ENCODE assay signal across 19 cellular contexts in genomic region chr13:28056970-28057712, GRCh38. TPM values are rescaled to one million over a fixed set of nuclear protein-coding genes. Genes with fewer than 3 reads are reported as not detected.
DNase-seq lines count a peak whose midpoint lies in the region; ATAC-seq and TF ChIP-seq lines count a peak whose summit lies in the region.
"Had no signal": no experiment of that assay in that cellular context is flagged by ENCODE, and none has a peak within 500 bp of the region (broad histone marks: within the 10 kb centered on the region; RNA-seq: fewer than 3 reads in every experiment).

No MANE protein-coding gene starts in this region.

- 60 to 79% (median 76%) methylated on average over 13 of the region's 13 CpGs for WGBS in spleen, 5 donors

- H3K9me3 Mint-ChIP-seq in activated T-helper 2 cell treated with anti-CD3 and anti-CD28 coated beads, Interferon-gamma antibody, Interleukin-2, Interleukin-4, amounts not matched to agents 10 μg/mL and 5 μg/mL and 100 μg/mL, durations not matched to agents 14 hours and 24 hours and 36 hours: no peaks in the 10 kb centered on the region
- H3K9me3 Mint-ChIP-seq: effector memory CD8-positive, alpha-beta T cell had no signal

- H3K27ac ChIP-seq in spleen: peak overlapping the region in 1 of 8 donors; percentile 36
- H3K27ac ChIP-seq: vagina had no signal

- no peaks in the 10 kb centered on the region for H3K4me1 Mint-ChIP-seq in activated T-helper 2 cell treated with anti-CD3 and anti-CD28 coated beads, Interferon-gamma antibody, Interleukin-2, Interleukin-4, amounts not matched to agents 10 μg/mL and 5 μg/mL and 100 μg/mL, durations not matched to agents 14 hours and 24 hours and 36 hours (ENCODE audit: low read depth)

- peaks cover 0 to 4% (median 0%) of the 10 kb centered on the region in 6 donors for H3K36me3 ChIP-seq in spleen
- H3K36me3 ChIP-seq: vagina had no signal

- no peak for TF ChIP-seq CTCF in GM10248 (IDR thresholded peaks at IDR 0.05; ENCODE audit: control extremely low read depth, extremely low read depth, low read depth, missing control alignments)
- TF ChIP-seq CTCF in spleen (IDR thresholded peaks at IDR 0.05 in 8 of 11, conservative IDR thresholded peaks at IDR 0.05 in 3 of 11): no peak

- DNase-seq in GM10248 (ENCODE audit: extremely low spot score) (peak; percentile 45), spleen (no peak), NCI-H2196 treated with DMSO at 0.1 percent for 48 hours (lab: John Stamatoyannopoulos, UW; ENCODE audit: unreplicated experiment) (no peak)
- DNase-seq in stimulated activated naive CD4-positive, alpha-beta T cell treated with Interleukin-2 at 50 U/mL for 16 hours (lab: John Stamatoyannopoulos, UW): no peak
- no peak for DNase-seq in activated T-helper 2 cell treated with anti-CD3 and anti-CD28 coated beads, Interferon-gamma antibody, Interleukin-2, Interleukin-4, amounts not matched to agents 10 μg/mL and 5 μg/mL and 100 μg/mL, durations not matched to agents 14 hours and 24 hours and 36 hours (ENCODE audit: low spot score)
- DNase-seq: ACHN; DMS 273 treated with DMSO at 0.1 percent for 48 hours; effector memory CD8-positive, alpha-beta T cell; H7; MM.1S; OCI-M1; stimulated activated CD8-positive, alpha-beta memory T cell treated with anti-CD3 and anti-CD28 coated beads, Interleukin-4, amount 100 ng/mL, for 48 hours; SW 1271 had no signal

- intact Hi-C loops in spleen (cut with DNase I; ENCODE audit: low total_unique reads): no loop called here
- intact Hi-C loops in activated T-helper 2 cell treated with anti-CD3 and anti-CD28 coated beads, Interferon-gamma antibody, Interleukin-2, Interleukin-4, amounts not matched to agents 10 μg/mL and 5 μg/mL and 100 μg/mL, durations not matched to agents 14 hours and 24 hours and 36 hours (cut with micrococcal nuclease): no loop called here

- H3K27ac Mint-ChIP-seq in activated T-helper 2 cell treated with anti-CD3 and anti-CD28 coated beads, Interferon-gamma antibody, Interleukin-2, Interleukin-4, amounts not matched to agents 10 μg/mL and 5 μg/mL and 100 μg/mL, durations not matched to agents 14 hours and 24 hours and 36 hours: no peak overlapping the region
- H3K27ac Mint-ChIP-seq: effector memory CD8-positive, alpha-beta T cell; progenitor cell of endocrine pancreas had no signal

- H3K36me3 Mint-ChIP-seq in activated T-helper 2 cell treated with anti-CD3 and anti-CD28 coated beads, Interferon-gamma antibody, Interleukin-2, Interleukin-4, amounts not matched to agents 10 μg/mL and 5 μg/mL and 100 μg/mL, durations not matched to agents 14 hours and 24 hours and 36 hours (ENCODE audit: low read depth): no peaks in the 10 kb centered on the region

- H3K27me3 Mint-ChIP-seq in activated T-helper 2 cell treated with anti-CD3 and anti-CD28 coated beads, Interferon-gamma antibody, Interleukin-2, Interleukin-4, amounts not matched to agents 10 μg/mL and 5 μg/mL and 100 μg/mL, durations not matched to agents 14 hours and 24 hours and 36 hours (ENCODE audit: low read depth): peaks cover 21% of the 10 kb centered on the region
- H3K27me3 Mint-ChIP-seq: progenitor cell of endocrine pancreas had no signal

- POLR2A ChIA-PET in GM10248 (lab: Yijun Ruan, JAX): interaction anchor here (0.6 to 1.2 kb wide), 2 partner anchors 17 to 96 kb away, joined by 5 read pairs; no protein-coding TSS in a partner anchor

- H3K9me3 ChIP-seq in spleen: no peaks in the 10 kb centered on the region
- H3K9me3 ChIP-seq: vagina had no signal

- no peak overlapping the region for H3K4me3 ChIP-seq in spleen
- H3K4me3 ChIP-seq: vagina had no signal

- peaks cover 0 to 3% (median 0%) of the 10 kb centered on the region in 7 donors for H3K27me3 ChIP-seq in spleen (replicated peaks in 1 of 7)
- H3K27me3 ChIP-seq: vagina had no signal

- CTCF ChIA-PET in GM10248 (lab: Yijun Ruan, JAX): interaction anchor here (1.2 to 1.8 kb wide), 5 partner anchors 10 to 134 kb away, joined by 4 to 5 read pairs (median 4); no protein-coding TSS in a partner anchor

- H3K4me1 ChIP-seq in spleen: peaks cover 0 to 23% (median 9%) of the 10 kb centered on the region in 6 donors
- H3K4me1 ChIP-seq: vagina had no signal

- H3K4me3 Mint-ChIP-seq in activated T-helper 2 cell treated with anti-CD3 and anti-CD28 coated beads, Interferon-gamma antibody, Interleukin-2, Interleukin-4, amounts not matched to agents 10 μg/mL and 5 μg/mL and 100 μg/mL, durations not matched to agents 14 hours and 24 hours and 36 hours (ENCODE audit: low read depth): no peak overlapping the region
- H3K4me3 Mint-ChIP-seq: effector memory CD8-positive, alpha-beta T cell had no signal

- ATAC-seq in GM19324 (IDR thresholded peaks at IDR 0.05; ENCODE audit: low FRiP score, unreplicated experiment) (peak; percentile 64), HG02642 (IDR thresholded peaks at IDR 0.05; ENCODE audit: poor library complexity, unreplicated experiment) (peak; percentile 70), HG03469 (IDR thresholded peaks at IDR 0.05; ENCODE audit: unreplicated experiment) (peak; percentile 42)
- ATAC-seq: effector memory CD8-positive, alpha-beta T cell had no signal

- no peak for TF ChIP-seq POLR2A in spleen (IDR thresholded peaks at IDR 0.05)

RNA-seq across cellular contexts. Expression of gene FLT3, which starts 43.2 kb away (rescaled TPM):
- total RNA-seq in spleen: 10 to 100 TPM in 1 of 7 donors, 1 to 10 TPM in 6; 2.4 to 10.1 (median 6.0) TPM
- 1 to 10 TPM; 1.0 to 2.1 (median 1.9) TPM for polyA plus RNA-seq in spleen
- total RNA-seq in activated T-helper 2 cell treated with anti-CD3 and anti-CD28 coated beads, Interferon-gamma antibody, Interleukin-2, Interleukin-4, amounts not matched to agents 10 μg/mL and 5 μg/mL and 100 μg/mL, durations not matched to agents 14 hours and 24 hours and 36 hours: not detected in 2 replicates
- total RNA-seq: vagina had no signal
- polyA plus RNA-seq: keratinocyte had no signal
